Comparison of ENCODE assay signal across 22 cellular contexts in genomic region chr10:15558136-15558535, GRCh38.
DNase-seq lines count a peak whose midpoint lies in the region; ATAC-seq and TF ChIP-seq lines count a peak whose summit lies in the region.
"Had no signal": no experiment of that assay in that cellular context is flagged by ENCODE, and none has a peak within 500 bp of the region (broad histone marks: within the 10 kb centered on the region; RNA-seq: fewer than 3 reads in every experiment).

No MANE protein-coding gene starts in this region.

- TF ChIP-seq CTCF in AG10803 (conservative IDR thresholded peaks at IDR 0.05; ENCODE audit: low read length): no peak
- no peak for TF ChIP-seq CTCF in fibroblast of mammary gland (conservative IDR thresholded peaks at IDR 0.05; ENCODE audit: control insufficient read depth, insufficient read depth, low read depth, low read length)
- TF ChIP-seq CTCF in nephron progenitor cell (IDR thresholded peaks at IDR 0.05): no peak

- peaks cover 26% of the 10 kb centered on the region for H3K4me1 Mint-ChIP-seq in nephron progenitor cell
- H3K4me1 Mint-ChIP-seq: activated naive CD8-positive, alpha-beta T cell treated with anti-CD3 and anti-CD28 coated beads, Interleukin-2, amount 10 ng/mL, durations not matched to agents 7 days and 5 days; natural killer cell had no signal

- H3K4me3 ChIP-seq in AG10803 (ENCODE audit: low read length) (no peak overlapping the region), fibroblast of mammary gland (ENCODE audit: control insufficient read depth, low read depth, low read length) (no peak overlapping the region)
- H3K4me3 ChIP-seq: K562, prostate gland, spleen had no signal

- H3K27me3 Mint-ChIP-seq in nephron progenitor cell (ENCODE audit: low read depth, poor library complexity): peaks cover 10% of the 10 kb centered on the region

- peaks cover 93% of the 10 kb centered on the region for H3K36me3 Mint-ChIP-seq in nephron progenitor cell (ENCODE audit: low read depth)
- H3K36me3 Mint-ChIP-seq: activated naive CD8-positive, alpha-beta T cell treated with anti-CD3 and anti-CD28 coated beads, Interleukin-2, amount 10 ng/mL, durations not matched to agents 7 days and 5 days; natural killer cell had no signal

- no peak for TF ChIP-seq POLR2A in GM18505 (IDR thresholded peaks at IDR 0.05; ENCODE audit: borderline replicate concordance, extremely low read depth, insufficient read depth, insufficient read length)

- peak; percentile 94 for DNase-seq in AG10803 (ENCODE audit: low read depth)
- DNase-seq in RPMI7951 (ENCODE audit: low read depth): peak; percentile 46
- peak; percentile 80 for DNase-seq in fibroblast of mammary gland (ENCODE audit: low read depth)
- no peak for DNase-seq in nephron progenitor cell
- no peak for DNase-seq in COR-L47 (lab: John Stamatoyannopoulos, UW)
- DNase-seq in OCI-M1 (lab: John Stamatoyannopoulos, UW): no peak
- DNase-seq: activated naive CD8-positive, alpha-beta T cell treated with anti-CD3 and anti-CD28 coated beads, Interleukin-2, amount 10 ng/mL, durations not matched to agents 7 days and 5 days; CD4-positive, alpha-beta T cell; DMS153; erythroblast; MV-4-11; natural killer cell; NCI-H1930; NCI-H446 treated with DMSO at 0.1 percent for 48 hours; NK-92 treated with Interleukin-12 subunit alpha and Interleukin-12 subunit beta, amount 100 ng/mL, for 24 hours; spleen; stimulated activated CD4-positive, alpha-beta T cell treated with anti-CD3 and anti-CD28 coated beads, Interleukin-4, amount 100 ng/mL, for 4 hours had no signal

- ATAC-seq in GM21786 (IDR thresholded peaks at IDR 0.05; ENCODE audit: unreplicated experiment): no peak
- ATAC-seq in GM18505 (IDR thresholded peaks at IDR 0.05; ENCODE audit: unreplicated experiment): no peak
- ATAC-seq: natural killer cell had no signal

- peaks cover 13% of the 10 kb centered on the region for H3K9me3 Mint-ChIP-seq in nephron progenitor cell
- H3K9me3 Mint-ChIP-seq: activated naive CD8-positive, alpha-beta T cell treated with anti-CD3 and anti-CD28 coated beads, Interleukin-2, amount 10 ng/mL, durations not matched to agents 7 days and 5 days; activated T-helper 1 cell treated with anti-CD3 and anti-CD28 coated beads, Interleukin-12 subunit alpha, Interleukin-12 subunit beta, Interleukin-2, Interleukin-4 antibody, amounts not matched to agents 30 ng/mL and 10 ng/mL and 1 ng/mL, durations not matched to agents 14 hours and 24 hours and 36 hours; CD4-positive, alpha-beta T cell; natural killer cell had no signal

- H3K4me3 Mint-ChIP-seq in nephron progenitor cell: no peak overlapping the region
- H3K4me3 Mint-ChIP-seq: activated naive CD8-positive, alpha-beta T cell treated with anti-CD3 and anti-CD28 coated beads, Interleukin-2, amount 10 ng/mL, durations not matched to agents 7 days and 5 days; activated T-helper 1 cell treated with anti-CD3 and anti-CD28 coated beads, Interleukin-12 subunit alpha, Interleukin-12 subunit beta, Interleukin-2, Interleukin-4 antibody, amounts not matched to agents 30 ng/mL and 10 ng/mL and 1 ng/mL, durations not matched to agents 14 hours and 24 hours and 36 hours; CD4-positive, alpha-beta T cell; natural killer cell had no signal

- peak overlapping the region; percentile 90 for H3K27ac Mint-ChIP-seq in nephron progenitor cell
- H3K27ac Mint-ChIP-seq: activated naive CD8-positive, alpha-beta T cell treated with anti-CD3 and anti-CD28 coated beads, Interleukin-2, amount 10 ng/mL, durations not matched to agents 7 days and 5 days; activated T-helper 1 cell treated with anti-CD3 and anti-CD28 coated beads, Interleukin-12 subunit alpha, Interleukin-12 subunit beta, Interleukin-2, Interleukin-4 antibody, amounts not matched to agents 30 ng/mL and 10 ng/mL and 1 ng/mL, durations not matched to agents 14 hours and 24 hours and 36 hours; CD4-positive, alpha-beta T cell; natural killer cell had no signal

Comparison
In these comparisons a context has a peak if more than half of its experiments do, and no peak if none do; other contexts are left out.
1. DNase-seq: peak in AG10803 (single experiment), RPMI7951 (single experiment) and fibroblast of mammary gland (single experiment); none in nephron progenitor cell (single experiment), COR-L47 (single experiment) and OCI-M1 (single experiment).